ENCODE assay signal across 8 cellular contexts in the genomic region with DNA sequence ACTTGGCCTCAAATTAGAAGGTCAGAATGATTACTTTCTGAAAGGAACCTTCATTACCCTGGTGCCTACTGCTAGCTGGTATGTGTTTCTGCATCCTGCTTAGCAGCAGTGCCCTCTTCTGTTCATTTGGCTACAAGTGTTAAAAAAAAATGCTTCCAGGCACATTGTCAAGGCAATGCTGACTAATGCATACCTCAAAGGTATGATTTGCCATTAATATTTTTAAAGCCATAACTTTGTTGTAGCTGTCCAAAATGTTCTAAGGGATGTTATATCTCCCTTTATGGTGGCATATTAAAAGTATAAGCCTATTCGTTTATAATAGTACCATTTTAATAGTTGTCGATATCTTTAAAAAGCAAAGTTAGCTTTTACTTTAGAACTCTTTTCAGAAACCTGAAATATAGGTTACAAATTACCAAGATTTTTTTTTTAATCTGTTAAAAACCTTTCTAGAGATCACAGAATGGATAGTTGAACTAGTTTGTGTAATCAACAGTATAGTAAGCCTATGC. TPM values are rescaled to one million over a fixed set of nuclear protein-coding genes. Genes with fewer than 3 reads are reported as not detected.
DNase-seq lines count a peak whose midpoint lies in the region; ATAC-seq and TF ChIP-seq lines count a peak whose summit lies in the region.

No MANE protein-coding gene starts in this region.

- no peak overlapping the region for H3K4me3 ChIP-seq in fibroblast of the aortic adventitia (ENCODE audit: low read depth, low read length)

- DNase-seq in EH (ENCODE audit: low read depth) (peak; percentile 77), NCI-H2227 (lab: John Stamatoyannopoulos, UW; ENCODE audit: unreplicated experiment) (peak; percentile 64), fibroblast of the aortic adventitia (ENCODE audit: low read depth) (peak; percentile 88), non-pigmented ciliary epithelial cell (ENCODE audit: low read depth) (peak; percentile 49), posterior vena cava (ENCODE audit: low spot score) (no peak)
- peak; percentile 2 for DNase-seq in activated CD4-positive, alpha-beta T cell treated with anti-CD3 and anti-CD28 coated beads, Interleukin-2, amount 50 U/mL, for 1 hour

- TF ChIP-seq CTCF in fibroblast of the aortic adventitia (IDR thresholded peaks at IDR 0.05; ENCODE audit: insufficient read depth, low read length) = peak; percentile 75

- intact Hi-C loops in posterior vena cava (cut with DNase I) = loop anchor here (5.0 kb wide), 2 partner anchors 135 to 140 kb away; no protein-coding TSS in a partner anchor

- ATAC-seq in GM19372 (IDR thresholded peaks at IDR 0.05; ENCODE audit: low read depth, unreplicated experiment) (peak; percentile 69), HG03175 (IDR thresholded peaks at IDR 0.05; ENCODE audit: unreplicated experiment) (peak; percentile 83)

RNA-seq across cellular contexts. Expression of a gene that starts 52.0 kb away (rescaled TPM):
- total RNA-seq in fibroblast of the aortic adventitia (ENCODE audit: low replicate concordance) (24.9 and 32.4 TPM in 2 replicates), posterior vena cava (1 to 10 TPM; 6.7 to 7.2 TPM)

RNA-seq across cellular contexts. Expression of a gene that starts 52.0 kb away (rescaled TPM):
- 174 and 193 TPM in 2 replicates for total RNA-seq in fibroblast of the aortic adventitia (ENCODE audit: low replicate concordance)
- total RNA-seq in posterior vena cava = 100 to 1,000 TPM; 104 to 118 TPM
